22 cellular contexts compared by ENCODE assay signal in the genomic region with DNA sequence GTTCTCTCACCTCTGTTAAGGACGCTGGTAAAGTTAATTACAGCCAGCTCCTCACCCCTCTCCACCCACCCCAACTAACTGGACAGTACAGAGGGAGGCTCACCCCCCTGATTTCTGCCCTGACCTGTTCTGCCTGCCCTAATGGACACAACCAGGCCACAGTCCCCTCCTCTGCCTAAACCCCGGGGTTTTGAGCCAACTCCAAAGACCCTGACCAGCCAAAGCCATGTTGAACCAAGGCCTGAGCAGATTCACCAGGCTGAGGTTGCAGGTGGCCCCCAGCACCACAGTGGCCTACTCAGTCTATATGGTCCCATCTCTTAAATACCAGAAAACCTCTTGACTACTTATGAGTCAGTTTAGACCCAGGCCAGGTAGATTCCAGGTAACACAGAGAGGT.
"Had no signal": no experiment of that assay in that cellular context is flagged by ENCODE, and none has a peak within 500 bp of the region (broad histone marks: within the 10 kb centered on the region; RNA-seq: fewer than 3 reads in every experiment).

No MANE protein-coding gene starts in this region.

- DNase-seq: dermis blood vessel endothelial cell; effector CD4-positive, alpha-beta T cell; effector memory CD4-positive, alpha-beta T cell; endodermal cell; erythroblast; foreskin keratinocyte; heart left ventricle; hypothalamus; immature natural killer cell; left cardiac atrium; left lung; left ventricle myocardium superior; lower lobe of right lung; mammary epithelial cell; mesendoderm; midbrain had no signal

- H3K4me3 ChIP-seq: coronary artery, dorsolateral prefrontal cortex, gastroesophageal sphincter, heart left ventricle, hepatocyte, left lung, lower lobe of right lung had no signal

- H3K36me3 ChIP-seq: gastroesophageal sphincter, heart left ventricle, left lung, lower lobe of right lung had no signal

- H3K27me3 ChIP-seq: foreskin keratinocyte, gastroesophageal sphincter, hepatocyte, left lung had no signal

- H3K27ac ChIP-seq: coronary artery, dorsolateral prefrontal cortex, epithelial cell of prostate, foreskin keratinocyte, gastroesophageal sphincter, heart left ventricle, hepatocyte, left lung, lower lobe of right lung had no signal

- H3K9me3 ChIP-seq: gastroesophageal sphincter, heart left ventricle, left lung, lower lobe of right lung had no signal

- ATAC-seq: esophagus mucosa, foreskin keratinocyte, gastroesophageal sphincter, heart left ventricle, left ventricle myocardium superior had no signal

- H3K4me1 ChIP-seq: foreskin keratinocyte, gastroesophageal sphincter had no signal
